Comparison of ENCODE assay signal across 16 cellular contexts in genomic region chr2:59691518-59692190, GRCh38.
"Had no signal": no experiment of that assay in that cellular context is flagged by ENCODE, and none has a peak within 500 bp of the region (broad histone marks: within the 10 kb centered on the region; RNA-seq: fewer than 3 reads in every experiment).

No MANE protein-coding gene starts in this region.

- H3K4me1 ChIP-seq: pancreas, tibial nerve had no signal

- H3K9me3 ChIP-seq: pancreas had no signal

- H3K4me3 ChIP-seq: pancreas, skin epidermis, tibial nerve had no signal

- H3K27me3 ChIP-seq: pancreas, tibial nerve had no signal

- H3K36me3 ChIP-seq: pancreas, tibial nerve, WERI-Rb-1 had no signal

- H3K27ac ChIP-seq: pancreas, skin epidermis, tibial nerve, WERI-Rb-1 had no signal

- DNase-seq: activated CD4-positive, alpha-beta T cell treated with anti-CD3 and anti-CD28 coated beads, Interleukin-2, amount 10 ng/mL, durations not matched to agents 7 days and 5 days; activated CD4-positive, CD25-positive, alpha-beta regulatory T cell treated with anti-CD3 and anti-CD28 coated beads, Interleukin-2, amount 50 U/mL, for 72 hours; activated CD8-positive, alpha-beta T cell treated with anti-CD3 and anti-CD28 coated beads for 36 hours; activated gamma-delta T cell; aorta; caudate nucleus; effector memory CD4-positive, alpha-beta T cell; hypothalamus; pancreas; right cardiac atrium; stimulated activated CD4-positive, alpha-beta T cell treated with anti-CD3 and anti-CD28 coated beads, Interleukin-1b, Interleukin-23, amount 100 ng/mL, for 48 hours; stimulated activated naive CD8-positive, alpha-beta T cell treated with anti-CD3 and anti-CD28 coated beads, Interleukin-15, amount 100 ng/mL, for 72 hours; WERI-Rb-1 had no signal

- ATAC-seq: activated CD8-positive, alpha-beta T cell treated with anti-CD3 and anti-CD28 coated beads for 36 hours; pancreas; right cardiac atrium; stimulated activated effector memory CD8-positive, alpha-beta T cell treated with anti-CD3 and anti-CD28 coated beads, Interleukin-12 subunit alpha, Interleukin-12 subunit beta, amount 100 ng/mL, for 72 hours; stimulated activated naive CD8-positive, alpha-beta T cell treated with anti-CD3 and anti-CD28 coated beads, Interleukin-15, amount 100 ng/mL, for 72 hours had no signal
